In the genomic region with DNA sequence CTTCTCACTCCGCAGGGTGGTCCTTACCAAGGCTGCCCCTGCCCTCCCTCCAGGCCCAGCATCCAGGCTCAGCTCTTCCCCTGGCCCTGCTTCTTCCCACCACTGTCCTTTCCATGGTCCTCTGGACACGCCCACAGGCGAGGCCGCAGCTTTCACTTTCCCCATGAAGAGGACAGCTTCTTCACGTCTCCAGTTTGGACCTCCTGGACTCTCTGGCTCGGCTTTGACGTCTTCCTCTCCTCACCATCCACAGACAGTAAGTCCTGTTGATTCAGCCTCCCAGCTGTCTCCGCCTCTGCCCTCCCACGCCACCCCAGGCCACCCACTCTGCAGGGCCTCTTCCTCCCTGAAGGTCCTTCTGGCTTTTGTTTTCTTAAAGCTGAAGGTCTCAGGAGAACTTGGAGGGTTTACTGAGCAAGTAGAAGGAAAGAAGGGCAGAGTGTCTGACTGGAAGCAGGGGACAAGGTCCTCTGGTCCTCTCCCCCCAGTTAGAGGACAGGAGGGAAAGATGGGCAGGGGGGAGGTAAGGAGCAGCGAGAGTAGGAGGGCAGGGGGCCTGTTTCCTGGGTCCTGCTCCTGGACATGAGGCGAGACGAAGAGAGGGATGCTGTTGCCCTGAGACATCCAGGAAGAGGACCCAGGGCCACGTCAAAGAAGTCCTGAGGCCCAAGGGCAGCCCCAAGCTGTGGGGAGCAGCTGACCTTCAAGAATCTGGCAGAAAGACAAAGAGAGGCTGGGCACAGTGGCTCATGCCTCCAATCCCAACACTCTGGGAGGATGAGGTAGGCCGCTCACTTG, we compare ENCODE assay signal across 10 cellular contexts. TPM values are rescaled to one million over a fixed set of nuclear protein-coding genes. Genes with fewer than 3 reads are reported as not detected.
DNase-seq lines count a peak whose midpoint lies in the region; ATAC-seq lines count a peak whose summit lies in the region.
"Had no signal": no experiment of that assay in that cellular context is flagged by ENCODE, and none has a peak within 500 bp of the region (broad histone marks: within the 10 kb centered on the region; RNA-seq: fewer than 3 reads in every experiment).

No MANE protein-coding gene starts in this region.

- H3K4me3 Mint-ChIP-seq in activated CD8-positive, alpha-beta T cell treated with anti-CD3 and anti-CD28 coated beads, Interleukin-2, amount 10 ng/mL, durations not matched to agents 7 days and 5 days, result peak overlapping the region; percentile 65
- peak overlapping the region; percentile 34 for H3K4me3 Mint-ChIP-seq in stimulated activated naive CD8-positive, alpha-beta T cell treated with anti-CD3 and anti-CD28 coated beads, Interleukin-15, Interleukin-2, amounts not matched to agents 100 ng/mL and 50 ng/mL, for 24 hours

- peak overlapping the region; percentile 49 for H3K4me2 ChIP-seq in GM23248 (ENCODE audit: unreplicated experiment)

- no peak overlapping the region for H3K27ac ChIP-seq in GM23248

- H3K27ac Mint-ChIP-seq in activated CD8-positive, alpha-beta T cell treated with anti-CD3 and anti-CD28 coated beads, Interleukin-2, amount 10 ng/mL, durations not matched to agents 7 days and 5 days, result peak overlapping the region; percentile 79
- H3K27ac Mint-ChIP-seq in stimulated activated naive CD8-positive, alpha-beta T cell treated with anti-CD3 and anti-CD28 coated beads, Interleukin-15, Interleukin-2, amounts not matched to agents 100 ng/mL and 50 ng/mL, for 24 hours, result peak overlapping the region; percentile 29

- no peaks in the 10 kb centered on the region for H3K36me3 ChIP-seq in GM23248 (ENCODE audit: low read depth)

- peak overlapping the region; percentile 36 for H3K4me3 ChIP-seq in GM23248

- WGBS in GM23248 (ENCODE audit: low coverage in 1 of 2, low lambda C conversion rate in 2 of 2, missing lambda C conversion rate in 2 of 2), 2 experiments, result 50 to 63% methylated on average over 11 to 14 of the region's 14 CpGs

- H3K9me3 ChIP-seq in GM23248 (ENCODE audit: low read depth), result no peaks in the 10 kb centered on the region

- no peaks in the 10 kb centered on the region for H3K27me3 ChIP-seq in GM23248 (replicated peaks; ENCODE audit: insufficient read depth)

- intact Hi-C loops in left colon (cut with DNase I, micrococcal nuclease), result loop anchor here in 1 of 2 donors (5.0 kb wide), 1 partner anchor 38 kb away; no protein-coding TSS in a partner anchor

- CTCF ChIA-PET in activated CD8-positive, alpha-beta T cell treated with anti-CD3 and anti-CD28 coated beads, Interleukin-2, amount 10 ng/mL, durations not matched to agents 7 days and 5 days (lab: Charles Lee), result interaction anchor here (0.8 to 4.1 kb wide), 6 partner anchors 8 to 73 kb away, joined by 3 to 26 read pairs (median 10); partner anchors contain the start of gene NMUR1

- peaks cover 20% of the 10 kb centered on the region for H3K9me3 Mint-ChIP-seq in activated CD8-positive, alpha-beta T cell treated with anti-CD3 and anti-CD28 coated beads, Interleukin-2, amount 10 ng/mL, durations not matched to agents 7 days and 5 days (ENCODE audit: insufficient read depth)
- peaks cover 13% of the 10 kb centered on the region for H3K9me3 Mint-ChIP-seq in stimulated activated naive CD8-positive, alpha-beta T cell treated with anti-CD3 and anti-CD28 coated beads, Interleukin-15, Interleukin-2, amounts not matched to agents 100 ng/mL and 50 ng/mL, for 24 hours

- peaks cover 16% of the 10 kb centered on the region for H3K36me3 Mint-ChIP-seq in activated CD8-positive, alpha-beta T cell treated with anti-CD3 and anti-CD28 coated beads, Interleukin-2, amount 10 ng/mL, durations not matched to agents 7 days and 5 days (ENCODE audit: low read depth)
- peaks cover 8% of the 10 kb centered on the region for H3K36me3 Mint-ChIP-seq in stimulated activated naive CD8-positive, alpha-beta T cell treated with anti-CD3 and anti-CD28 coated beads, Interleukin-15, Interleukin-2, amounts not matched to agents 100 ng/mL and 50 ng/mL, for 24 hours (ENCODE audit: low read depth)

- DNase-seq in GM23248 (peak; percentile 45), left colon (peak; percentile 62 to 67), NCI-H1436 (lab: John Stamatoyannopoulos, UW) (no peak), retina (no peak), ecto neural progenitor cell (ENCODE audit: low spot score) (no peak)
- DNase-seq in activated CD8-positive, alpha-beta T cell treated with anti-CD3 and anti-CD28 coated beads, Interleukin-2, amount 10 ng/mL, durations not matched to agents 7 days and 5 days, result peak; percentile 24

- no peak for ATAC-seq in activated CD8-positive, alpha-beta T cell treated with anti-CD3 and anti-CD28 coated beads, Interleukin-2, amount 10 ng/mL, durations not matched to agents 7 days and 5 days
- ATAC-seq in left colon (peak; percentile 60), GM19023 (IDR thresholded peaks at IDR 0.05; ENCODE audit: unreplicated experiment) (no peak)
- ATAC-seq: Panc1 had no signal

- no peaks in the 10 kb centered on the region for H3K79me2 ChIP-seq in GM23248 (ENCODE audit: insufficient read depth)

- peaks cover 6% of the 10 kb centered on the region for H3K27me3 Mint-ChIP-seq in activated CD8-positive, alpha-beta T cell treated with anti-CD3 and anti-CD28 coated beads, Interleukin-2, amount 10 ng/mL, durations not matched to agents 7 days and 5 days (ENCODE audit: low read depth)
- H3K27me3 Mint-ChIP-seq in stimulated activated naive CD8-positive, alpha-beta T cell treated with anti-CD3 and anti-CD28 coated beads, Interleukin-15, Interleukin-2, amounts not matched to agents 100 ng/mL and 50 ng/mL, for 24 hours, result no peaks in the 10 kb centered on the region

- in situ Hi-C loops in GM23248 (cut with MboI), result no loop called here

- no peaks in the 10 kb centered on the region for H4K20me1 ChIP-seq in GM23248 (ENCODE audit: insufficient read depth)

- peak overlapping the region; percentile 87 for H2AFZ ChIP-seq in GM23248

- peak overlapping the region; percentile 36; the same call in 1 of the 2 replicates for H3K9ac ChIP-seq in GM23248

- H3K4me1 Mint-ChIP-seq in activated CD8-positive, alpha-beta T cell treated with anti-CD3 and anti-CD28 coated beads, Interleukin-2, amount 10 ng/mL, durations not matched to agents 7 days and 5 days (ENCODE audit: low read depth), result peaks cover 33% of the 10 kb centered on the region
- H3K4me1 Mint-ChIP-seq in stimulated activated naive CD8-positive, alpha-beta T cell treated with anti-CD3 and anti-CD28 coated beads, Interleukin-15, Interleukin-2, amounts not matched to agents 100 ng/mL and 50 ng/mL, for 24 hours (ENCODE audit: low read depth), result peaks cover 21% of the 10 kb centered on the region

- POLR2A ChIA-PET in activated CD8-positive, alpha-beta T cell treated with anti-CD3 and anti-CD28 coated beads, Interleukin-2, amount 10 ng/mL, durations not matched to agents 7 days and 5 days (lab: Charles Lee), result interaction anchor here (0.9 to 1.0 kb wide), 2 partner anchors 15 to 91 kb away, joined by 4 read pairs; partner anchors contain the start of gene NCL

- no peaks in the 10 kb centered on the region for H3F3A ChIP-seq in GM23248 (ENCODE audit: insufficient read depth)

- no peaks in the 10 kb centered on the region for H3K9me2 ChIP-seq in GM23248 (ENCODE audit: insufficient read depth)

- no peaks in the 10 kb centered on the region for H3K4me1 ChIP-seq in GM23248 (ENCODE audit: insufficient read depth)

RNA-seq across cellular contexts. Expression of gene NMUR1, which starts 24.7 kb away (rescaled TPM):
- total RNA-seq in GM23248 (2014; rRNA removed; shearing (Covaris generic)), result not detected in 2 replicates
- polyA plus RNA-seq in GM23248 (2016; fragmentation: Nextera tagmentation; extraction: Ambion mirVana), result not detected in 2 replicates
- under 1 TPM; 0.95 to 0.99 TPM for total RNA-seq in activated CD8-positive, alpha-beta T cell treated with anti-CD3 and anti-CD28 coated beads, Interleukin-2, amount 10 ng/mL, durations not matched to agents 7 days and 5 days
- 1 to 10 TPM in 1 of 2 donors, under 1 TPM in 1; 0.15 to 1.3 TPM for total RNA-seq in left colon
- total RNA-seq: epithelial cell of proximal tubule had no signal

RNA-seq across cellular contexts. Expression of gene TEX44, which starts 37.7 kb away (rescaled TPM):
- not detected in 2 replicates for total RNA-seq in GM23248 (2014; rRNA removed; shearing (Covaris generic))
- polyA plus RNA-seq in GM23248 (2016; fragmentation: Nextera tagmentation; extraction: Ambion mirVana), result not detected in 2 replicates
- not detected for total RNA-seq in activated CD8-positive, alpha-beta T cell treated with anti-CD3 and anti-CD28 coated beads, Interleukin-2, amount 10 ng/mL, durations not matched to agents 7 days and 5 days
- total RNA-seq in left colon, result not detected
- total RNA-seq: epithelial cell of proximal tubule had no signal

Comparison
In these comparisons a context has a peak if more than half of its experiments do, and no peak if none do; other contexts are left out.
1. DNase-seq: peak in GM23248 (single experiment), activated CD8-positive, alpha-beta T cell treated with anti-CD3 and anti-CD28 coated beads, Interleukin-2, amount 10 ng/mL, durations not matched to agents 7 days and 5 days (single experiment) and left colon (2 of 2); none in NCI-H1436 (single experiment), retina (single experiment) and ecto neural progenitor cell (single experiment).